Comparison of ENCODE assay signal across 9 cellular contexts in genomic region chr16:11632455-11632921, GRCh38. TPM values are rescaled to one million over a fixed set of nuclear protein-coding genes. Genes with fewer than 3 reads are reported as not detected.
A peak's percentile ranks its signal among the peaks of the same experiment; 100 is the strongest.
DNase-seq lines count a peak whose midpoint lies in the region; ATAC-seq and TF ChIP-seq lines count a peak whose summit lies in the region.
"Had no signal": no experiment of that assay in that cellular context is flagged by ENCODE, and none has a peak within 500 bp of the region (broad histone marks: within the 10 kb centered on the region; RNA-seq: fewer than 3 reads in every experiment).

No MANE protein-coding gene starts in this region.

- TF ChIP-seq POLR2A in body of pancreas (IDR thresholded peaks at IDR 0.05) = peak in 1 of 3 donors; percentile 22
- TF ChIP-seq POLR2A in erythroblast (IDR thresholded peaks at IDR 0.05; ENCODE audit: low read length) = no peak

- H3K9ac ChIP-seq in skeletal muscle satellite cell (ENCODE audit: low read depth, low read length) = peak overlapping the region; percentile 70

- H3K4me3 ChIP-seq in body of pancreas (no peak overlapping the region), kidney epithelial cell (ENCODE audit: low read depth, low read length) (no peak overlapping the region), skeletal muscle satellite cell (ENCODE audit: low read length) (peak overlapping the region; percentile 43)

- H3K27me3 ChIP-seq in body of pancreas = no peaks in the 10 kb centered on the region
- peaks cover 4% of the 10 kb centered on the region for H3K27me3 ChIP-seq in kidney epithelial cell (ENCODE audit: control insufficient read depth, insufficient read depth, low read length)
- H3K27me3 ChIP-seq in skeletal muscle satellite cell (ENCODE audit: control insufficient read depth, insufficient read depth, low read length) = peaks cover 3% of the 10 kb centered on the region

- H3K27ac ChIP-seq in body of pancreas = peak overlapping the region in 3 of 4 donors; percentile 2 to 61 (median 60)

- H3K4me2 ChIP-seq in skeletal muscle satellite cell (ENCODE audit: low read length) = peak overlapping the region; percentile 76

- H3K9me3 ChIP-seq in body of pancreas (no peaks in the 10 kb centered on the region), skeletal muscle satellite cell (replicated peaks; ENCODE audit: low read length) (no peaks in the 10 kb centered on the region)

- ATAC-seq in body of pancreas (peak; percentile 26), GM21576 (IDR thresholded peaks at IDR 0.05; ENCODE audit: unreplicated experiment) (no peak)

- intact Hi-C loops in body of pancreas (cut with DNase I) = no loop called here

- WGBS in body of pancreas, 2 donors = 56 to 61% methylated on average over 12 to 14 of the region's 14 CpGs

- TF ChIP-seq CTCF in body of pancreas (IDR thresholded peaks at IDR 0.05) (no peak), kidney epithelial cell (IDR thresholded peaks at IDR 0.05; ENCODE audit: insufficient read depth, low read length, poor library complexity, severe bottlenecking) (no peak)

- peaks cover 45% of the 10 kb centered on the region for H3K4me1 ChIP-seq in body of pancreas
- H3K4me1 ChIP-seq in skeletal muscle satellite cell (ENCODE audit: control insufficient read depth, insufficient read depth, low read length) = peaks cover 13% of the 10 kb centered on the region

- no peaks in the 10 kb centered on the region for H3K36me3 ChIP-seq in body of pancreas (replicated peaks in 1 of 2; ENCODE audit: insufficient read depth in 1 of 2, low read depth in 2 of 2)
- no peaks in the 10 kb centered on the region for H3K36me3 ChIP-seq in kidney epithelial cell (ENCODE audit: control insufficient read depth, insufficient read depth, low read length)
- H3K36me3 ChIP-seq in skeletal muscle satellite cell (ENCODE audit: insufficient read depth, low read length) = no peaks in the 10 kb centered on the region

- DNase-seq in EL (peak; percentile 92), body of pancreas (peak; percentile 31 to 65 (median 45)), kidney epithelial cell (ENCODE audit: low read depth) (peak; percentile 50), GM19240 (ENCODE audit: insufficient read length, low spot score) (no peak), NCI-H1694 (lab: John Stamatoyannopoulos, UW) (no peak), erythroblast (lab: John Stamatoyannopoulos, UW) (no peak)
- DNase-seq: activated T-cell treated with anti-CD3 and anti-CD28 coated beads, Interleukin-2, amount 50 U/mL, for 48 hours had no signal

RNA-seq across cellular contexts. Expression of gene SNN, which starts 35.8 kb away (rescaled TPM):
- total RNA-seq in body of pancreas (10 to 100 TPM in 1 of 2 donors, 1 to 10 TPM in 1; 7.5 to 10.9 TPM), kidney epithelial cell (31.0 and 32.9 TPM in 2 replicates)
- total RNA-seq in skeletal muscle satellite cell (2012; rRNA removed) = 7.6 and 9.6 TPM in 2 replicates

RNA-seq across cellular contexts. Expression of gene LITAF, which starts 45.8 kb away (rescaled TPM):
- 10 to 100 TPM; 24.9 to 25.7 TPM for total RNA-seq in body of pancreas
- 55.8 and 61.6 TPM in 2 replicates for total RNA-seq in kidney epithelial cell
- 2.0 and 9.9 TPM in 2 replicates for total RNA-seq in skeletal muscle satellite cell (2012; rRNA removed)

Comparison
In these comparisons a context has a peak if more than half of its experiments do, and no peak if none do; other contexts are left out.
1. DNase-seq: peak in EL (single experiment), body of pancreas (4 of 4) and kidney epithelial cell (single experiment); none in GM19240 (single experiment), NCI-H1694 (single experiment) and erythroblast (0 of 2).